1 cellular context compared by ENCODE assay signal in the genomic region with DNA sequence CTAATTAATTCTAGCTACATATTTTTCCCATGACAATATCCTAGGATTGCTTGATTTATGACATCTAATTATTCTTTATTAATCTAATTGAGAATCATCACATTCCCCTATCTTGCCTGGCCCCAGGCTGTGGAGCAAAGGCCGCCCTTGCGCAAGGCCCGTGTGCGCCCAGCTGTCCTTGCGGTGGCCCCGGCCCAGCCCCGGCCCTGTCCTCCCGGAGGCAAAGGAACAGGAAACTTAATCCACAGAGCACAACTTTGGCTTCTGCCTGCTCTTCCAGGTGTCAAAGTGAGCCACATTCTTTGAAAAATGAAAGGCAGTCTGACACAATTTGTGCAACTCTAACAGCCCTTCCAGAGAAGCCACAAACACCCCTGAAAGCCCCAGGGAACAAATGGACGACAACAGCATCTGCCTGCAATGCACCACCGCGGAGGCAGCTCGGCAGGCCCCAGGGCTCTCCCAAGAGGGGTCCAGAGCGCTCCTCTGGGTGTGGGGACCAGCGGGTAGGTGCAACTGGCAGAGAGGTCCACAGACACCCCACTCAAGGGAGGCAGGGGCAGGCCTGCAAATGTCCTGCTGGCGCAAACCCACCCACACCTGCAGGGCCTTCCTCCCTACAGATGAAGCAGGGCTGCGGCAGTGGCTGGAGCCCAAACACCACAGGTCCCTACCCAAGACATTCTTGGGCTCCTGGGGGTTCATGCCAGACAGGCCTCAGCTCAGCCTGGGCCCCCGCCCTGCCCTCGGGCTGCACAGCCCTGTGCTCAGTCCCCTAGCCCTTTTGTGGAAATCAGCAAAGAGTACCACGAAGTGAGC.
TF ChIP-seq lines count a peak whose summit lies in the region.

No MANE protein-coding gene starts in this region.

TF ChIP-seq in GM23338, 12 proteins besides CTCF, POLR2A, EP300 and RAD21 (continued from another document):
- TF ChIP-seq, protein P1, sequence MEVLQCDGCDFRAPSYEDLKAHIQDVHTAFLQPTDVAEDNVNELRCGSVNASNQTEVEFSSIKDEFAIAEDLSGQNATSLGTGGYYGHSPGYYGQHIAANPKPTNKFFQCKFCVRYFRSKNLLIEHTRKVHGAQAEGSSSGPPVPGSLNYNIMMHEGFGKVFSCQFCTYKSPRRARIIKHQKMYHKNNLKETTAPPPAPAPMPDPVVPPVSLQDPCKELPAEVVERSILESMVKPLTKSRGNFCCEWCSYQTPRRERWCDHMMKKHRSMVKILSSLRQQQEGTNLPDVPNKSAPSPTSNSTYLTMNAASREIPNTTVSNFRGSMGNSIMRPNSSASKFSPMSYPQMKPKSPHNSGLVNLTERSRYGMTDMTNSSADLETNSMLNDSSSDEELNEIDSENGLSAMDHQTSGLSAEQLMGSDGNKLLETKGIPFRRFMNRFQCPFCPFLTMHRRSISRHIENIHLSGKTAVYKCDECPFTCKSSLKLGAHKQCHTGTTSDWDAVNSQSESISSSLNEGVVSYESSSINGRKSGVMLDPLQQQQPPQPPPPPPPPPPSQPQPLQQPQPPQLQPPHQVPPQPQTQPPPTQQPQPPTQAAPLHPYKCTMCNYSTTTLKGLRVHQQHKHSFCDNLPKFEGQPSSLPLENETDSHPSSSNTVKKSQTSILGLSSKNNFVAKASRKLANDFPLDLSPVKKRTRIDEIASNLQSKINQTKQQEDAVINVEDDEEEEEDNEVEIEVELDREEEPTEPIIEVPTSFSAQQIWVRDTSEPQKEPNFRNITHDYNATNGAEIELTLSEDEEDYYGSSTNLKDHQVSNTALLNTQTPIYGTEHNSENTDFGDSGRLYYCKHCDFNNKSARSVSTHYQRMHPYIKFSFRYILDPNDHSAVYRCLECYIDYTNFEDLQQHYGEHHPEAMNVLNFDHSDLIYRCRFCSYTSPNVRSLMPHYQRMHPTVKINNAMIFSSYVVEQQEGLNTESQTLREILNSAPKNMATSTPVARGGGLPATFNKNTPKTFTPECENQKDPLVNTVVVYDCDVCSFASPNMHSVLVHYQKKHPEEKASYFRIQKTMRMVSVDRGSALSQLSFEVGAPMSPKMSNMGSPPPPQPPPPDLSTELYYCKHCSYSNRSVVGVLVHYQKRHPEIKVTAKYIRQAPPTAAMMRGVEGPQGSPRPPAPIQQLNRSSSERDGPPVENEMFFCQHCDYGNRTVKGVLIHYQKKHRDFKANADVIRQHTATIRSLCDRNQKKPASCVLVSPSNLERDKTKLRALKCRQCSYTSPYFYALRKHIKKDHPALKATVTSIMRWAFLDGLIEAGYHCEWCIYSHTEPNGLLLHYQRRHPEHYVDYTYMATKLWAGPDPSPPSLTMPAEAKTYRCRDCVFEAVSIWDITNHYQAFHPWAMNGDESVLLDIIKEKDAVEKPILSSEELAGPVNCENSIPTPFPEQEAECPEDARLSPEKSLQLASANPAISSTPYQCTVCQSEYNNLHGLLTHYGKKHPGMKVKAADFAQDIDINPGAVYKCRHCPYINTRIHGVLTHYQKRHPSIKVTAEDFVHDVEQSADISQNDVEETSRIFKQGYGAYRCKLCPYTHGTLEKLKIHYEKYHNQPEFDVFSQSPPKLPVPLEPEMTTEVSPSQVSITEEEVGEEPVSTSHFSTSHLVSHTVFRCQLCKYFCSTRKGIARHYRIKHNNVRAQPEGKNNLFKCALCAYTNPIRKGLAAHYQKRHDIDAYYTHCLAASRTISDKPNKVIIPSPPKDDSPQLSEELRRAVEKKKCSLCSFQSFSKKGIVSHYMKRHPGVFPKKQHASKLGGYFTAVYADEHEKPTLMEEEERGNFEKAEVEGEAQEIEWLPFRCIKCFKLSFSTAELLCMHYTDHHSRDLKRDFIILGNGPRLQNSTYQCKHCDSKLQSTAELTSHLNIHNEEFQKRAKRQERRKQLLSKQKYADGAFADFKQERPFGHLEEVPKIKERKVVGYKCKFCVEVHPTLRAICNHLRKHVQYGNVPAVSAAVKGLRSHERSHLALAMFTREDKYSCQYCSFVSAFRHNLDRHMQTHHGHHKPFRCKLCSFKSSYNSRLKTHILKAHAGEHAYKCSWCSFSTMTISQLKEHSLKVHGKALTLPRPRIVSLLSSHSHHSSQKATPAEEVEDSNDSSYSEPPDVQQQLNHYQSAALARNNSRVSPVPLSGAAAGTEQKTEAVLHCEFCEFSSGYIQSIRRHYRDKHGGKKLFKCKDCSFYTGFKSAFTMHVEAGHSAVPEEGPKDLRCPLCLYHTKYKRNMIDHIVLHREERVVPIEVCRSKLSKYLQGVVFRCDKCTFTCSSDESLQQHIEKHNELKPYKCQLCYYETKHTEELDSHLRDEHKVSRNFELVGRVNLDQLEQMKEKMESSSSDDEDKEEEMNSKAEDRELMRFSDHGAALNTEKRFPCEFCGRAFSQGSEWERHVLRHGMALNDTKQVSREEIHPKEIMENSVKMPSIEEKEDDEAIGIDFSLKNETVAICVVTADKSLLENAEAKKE (CRISPR knock-in tag; IDR thresholded peaks at IDR 0.05): no peak
- TF ChIP-seq ZNF114 (CRISPR knock-in tag; IDR thresholded peaks at IDR 0.05): no peak
- no peak for TF ChIP-seq STAT1 (IDR thresholded peaks at IDR 0.05; ENCODE audit: unreplicated experiment)
- no peak for TF ChIP-seq POLR2AphosphoS5 (IDR thresholded peaks at IDR 0.05; ENCODE audit: low read depth)
- TF ChIP-seq EZH2 (IDR thresholded peaks at IDR 0.05; ENCODE audit: low read depth, unreplicated experiment): no peak
- no peak for TF ChIP-seq CREB1 (CRISPR knock-in tag; IDR thresholded peaks at IDR 0.05; ENCODE audit: low read depth)
- TF ChIP-seq JUNB (IDR thresholded peaks at IDR 0.05; ENCODE audit: unreplicated experiment): no peak
- TF ChIP-seq ETS1 (IDR thresholded peaks at IDR 0.05): no peak
